In genomic region chr11:125902315-125902926, GRCh38 we compare ENCODE assay signal across 9 cellular contexts. TPM values are rescaled to one million over a fixed set of nuclear protein-coding genes. Genes with fewer than 3 reads are reported as not detected.
DNase-seq lines count a peak whose midpoint lies in the region; ATAC-seq, FAIRE-seq and TF ChIP-seq lines count a peak whose summit lies in the region.
"Had no signal": no experiment of that assay in that cellular context is flagged by ENCODE, and none has a peak within 500 bp of the region (broad histone marks: within the 10 kb centered on the region; RNA-seq: fewer than 3 reads in every experiment).

No MANE protein-coding gene starts in this region.

- H3K4me1 ChIP-seq in keratinocyte (ENCODE audit: control insufficient read depth, extremely low read depth, insufficient read depth, low read length) (peaks cover 7% of the 10 kb centered on the region), thoracic aorta (ENCODE audit: control insufficient read depth in 1 of 2, low read depth in 2 of 2) (peaks cover 14 to 19% of the 10 kb centered on the region in 2 donors)

- FAIRE-seq in keratinocyte (lab: Jason Lieb, UNC) = no peak

- DNase-seq in activated T-cell treated with anti-CD3 and anti-CD28 coated beads, Interleukin-2, amount 50 U/mL, for 72 hours = no peak
- DNase-seq in activated T-cell treated with anti-CD3 and anti-CD28 coated beads, Interleukin-2, amount 50 U/mL, for 48 hours = no peak
- no peak for DNase-seq in activated naive CD8-positive, alpha-beta T cell treated with anti-CD3 and anti-CD28 coated beads, Interleukin-2, amount 10 ng/mL, durations not matched to agents 7 days and 5 days
- DNase-seq in keratinocyte (ENCODE audit: low read depth, low spot score) = no peak
- no peak for DNase-seq in thoracic aorta (ENCODE audit: low spot score)
- DNase-seq in GM10248 (ENCODE audit: extremely low spot score) = no peak
- no peak for DNase-seq in GOT3 (lab: John Stamatoyannopoulos, UW)

- H3K79me2 ChIP-seq in keratinocyte (ENCODE audit: control insufficient read depth, insufficient read depth, low read length) = peaks cover 34% of the 10 kb centered on the region

- peaks cover 34% of the 10 kb centered on the region for H3K4me1 Mint-ChIP-seq in activated T-cell treated with anti-CD3 and anti-CD28 coated beads, Interleukin-2, amount 50 U/mL, for 72 hours (ENCODE audit: low read depth)
- H3K4me1 Mint-ChIP-seq in activated naive CD8-positive, alpha-beta T cell treated with anti-CD3 and anti-CD28 coated beads, Interleukin-2, amount 10 ng/mL, durations not matched to agents 7 days and 5 days = peaks cover 19% of the 10 kb centered on the region

- dilution Hi-C loops in keratinocyte (cut with MboI; ENCODE audit: extremely low pct_ligation_motif_present, low sequenced_read_pairs) = no loop called here

- POLR2A ChIA-PET in activated naive CD8-positive, alpha-beta T cell treated with anti-CD3 and anti-CD28 coated beads, Interleukin-2, amount 10 ng/mL, durations not matched to agents 7 days and 5 days (lab: Charles Lee) = interaction anchor here (0.6 to 2.7 kb wide), 6 partner anchors 10 to 413 kb away, joined by 3 to 44 read pairs (median 4); partner anchors contain the start of gene HYLS1
- POLR2A ChIA-PET in GM10248 (lab: Yijun Ruan, JAX) = interaction anchor here (1.0 kb wide), 1 partner anchor 11 kb away, joined by 5 read pairs; no protein-coding TSS in a partner anchor

- H4K20me1 ChIP-seq in keratinocyte (ENCODE audit: control insufficient read depth, extremely low read depth, insufficient read depth, low read length) = no peaks in the 10 kb centered on the region

- H3K36me3 ChIP-seq in keratinocyte (ENCODE audit: control insufficient read depth in 2 of 2, extremely low read depth in 1 of 2, insufficient read depth in 2 of 2, low read length in 2 of 2) (peaks cover 6 to 8% of the 10 kb centered on the region in 2 experiments), thoracic aorta (peaks cover 5% of the 10 kb centered on the region)

- H3K27ac ChIP-seq in keratinocyte (ENCODE audit: control insufficient read depth, insufficient read depth, low read length) (peak overlapping the region; percentile 61), thoracic aorta (peak overlapping the region; percentile 81 to 83)

- TF ChIP-seq CTCF in keratinocyte (optimal IDR thresholded peaks at IDR 0.05 in 1 of 3, IDR thresholded peaks at IDR 0.05 in 1 of 3, conservative IDR thresholded peaks at IDR 0.05 in 1 of 3; ENCODE audit: extremely low read depth in 1 of 3, insufficient read depth in 2 of 3, low read length in 3 of 3) (no peak), thoracic aorta (IDR thresholded peaks at IDR 0.05) (no peak), GM10248 (IDR thresholded peaks at IDR 0.05; ENCODE audit: control extremely low read depth, extremely low read depth, low read depth, missing control alignments) (no peak)

- no peaks in the 10 kb centered on the region for H3K9me3 Mint-ChIP-seq in activated T-cell treated with anti-CD3 and anti-CD28 coated beads, Interleukin-2, amount 50 U/mL, for 72 hours
- H3K9me3 Mint-ChIP-seq in activated naive CD8-positive, alpha-beta T cell treated with anti-CD3 and anti-CD28 coated beads, Interleukin-2, amount 10 ng/mL, durations not matched to agents 7 days and 5 days = no peaks in the 10 kb centered on the region

- peaks cover 5 to 13% of the 10 kb centered on the region in 2 donors for H3K36me3 Mint-ChIP-seq in activated T-cell treated with anti-CD3 and anti-CD28 coated beads, Interleukin-2, amount 50 U/mL, for 72 hours (ENCODE audit: insufficient read depth in 2 of 2)
- H3K36me3 Mint-ChIP-seq in activated naive CD8-positive, alpha-beta T cell treated with anti-CD3 and anti-CD28 coated beads, Interleukin-2, amount 10 ng/mL, durations not matched to agents 7 days and 5 days = peaks cover 15% of the 10 kb centered on the region

- H3K27ac Mint-ChIP-seq in activated T-cell treated with anti-CD3 and anti-CD28 coated beads, Interleukin-2, amount 50 U/mL, for 72 hours = peak overlapping the region; percentile 98
- peak overlapping the region; percentile 86 for H3K27ac Mint-ChIP-seq in activated naive CD8-positive, alpha-beta T cell treated with anti-CD3 and anti-CD28 coated beads, Interleukin-2, amount 10 ng/mL, durations not matched to agents 7 days and 5 days

- peak overlapping the region; percentile 97 for H2AFZ ChIP-seq in keratinocyte (ENCODE audit: control insufficient read depth, low read length)

- no peaks in the 10 kb centered on the region for H3K9me3 ChIP-seq in keratinocyte (ENCODE audit: control insufficient read depth, low read depth, low read length)
- no peaks in the 10 kb centered on the region for H3K9me3 ChIP-seq in thoracic aorta

- peaks cover 20% of the 10 kb centered on the region for H3K27me3 Mint-ChIP-seq in activated T-cell treated with anti-CD3 and anti-CD28 coated beads, Interleukin-2, amount 50 U/mL, for 72 hours (ENCODE audit: low read depth)
- H3K27me3 Mint-ChIP-seq in activated naive CD8-positive, alpha-beta T cell treated with anti-CD3 and anti-CD28 coated beads, Interleukin-2, amount 10 ng/mL, durations not matched to agents 7 days and 5 days = peaks cover 22% of the 10 kb centered on the region

- no peak for ATAC-seq in activated T-cell treated with anti-CD3 and anti-CD28 coated beads, Interleukin-2, amount 50 U/mL, for 72 hours (replicated peaks in 1 of 2)
- no peak for ATAC-seq in activated naive CD8-positive, alpha-beta T cell treated with anti-CD3 and anti-CD28 coated beads, Interleukin-2, amount 10 ng/mL, durations not matched to agents 7 days and 5 days (ENCODE audit: low read depth)
- no peak for ATAC-seq in thoracic aorta (ENCODE audit: insufficient number of reproducible peaks, low FRiP score, low read depth)
- ATAC-seq in GM18520 (IDR thresholded peaks at IDR 0.05; ENCODE audit: unreplicated experiment) = no peak

- no peaks in the 10 kb centered on the region for H3K9me1 ChIP-seq in keratinocyte (ENCODE audit: control insufficient read depth, extremely low read depth, insufficient read depth, low read length)

- H3K27me3 ChIP-seq in keratinocyte (ENCODE audit: control insufficient read depth, extremely low read depth, insufficient read depth, low read length) (peaks cover 20% of the 10 kb centered on the region), thoracic aorta (replicated peaks; ENCODE audit: insufficient read depth) (peaks cover 7% of the 10 kb centered on the region)

- H3K4me2 ChIP-seq in keratinocyte (ENCODE audit: control insufficient read depth, extremely low read depth, insufficient read depth, low read depth, low read length) = peak overlapping the region; percentile 84

- peak overlapping the region; percentile 72 for H3K9ac ChIP-seq in keratinocyte (ENCODE audit: control insufficient read depth, extremely low read depth, insufficient read depth, low read length)

- H3K4me3 Mint-ChIP-seq in activated T-cell treated with anti-CD3 and anti-CD28 coated beads, Interleukin-2, amount 50 U/mL, for 72 hours = peak overlapping the region; percentile 93 to 98
- H3K4me3 Mint-ChIP-seq in activated naive CD8-positive, alpha-beta T cell treated with anti-CD3 and anti-CD28 coated beads, Interleukin-2, amount 10 ng/mL, durations not matched to agents 7 days and 5 days = peak overlapping the region; percentile 89

- peak overlapping the region; percentile 49 to 83 (median 67) for H3K4me3 ChIP-seq in keratinocyte (ENCODE audit: control insufficient read depth in 2 of 3, extremely low read depth in 1 of 3, insufficient read depth in 2 of 3, low read depth in 1 of 3, low read length in 3 of 3)
- H3K4me3 ChIP-seq in thoracic aorta = peak overlapping the region; percentile 91

- CTCF ChIA-PET in GM10248 (lab: Yijun Ruan, JAX) = interaction anchor here (0.9 to 2.7 kb wide), 7 partner anchors 8 to 291 kb away, joined by 3 to 8 read pairs (median 3); partner anchors contain the start of gene HYLS1

RNA-seq across cellular contexts. Expression of gene PUS3, which starts 0.6 kb away (rescaled TPM):
- total RNA-seq in activated T-cell treated with anti-CD3 and anti-CD28 coated beads, Interleukin-2, amount 50 U/mL, for 72 hours = 10 to 100 TPM; 14.0 to 17.5 TPM
- total RNA-seq in activated naive CD8-positive, alpha-beta T cell treated with anti-CD3 and anti-CD28 coated beads, Interleukin-2, amount 10 ng/mL, durations not matched to agents 7 days and 5 days = 10 to 100 TPM; 10.1 to 10.9 TPM
- 8.8 to 16.5 TPM (median 11.8 TPM) in 3 replicates for polyA plus RNA-seq in keratinocyte
- 49.4 TPM for polyA plus RNA-seq in keratinocyte (2011; ENCODE audit: low read depth)
- 9.4 and 16.1 TPM in 2 replicates for polyA plus RNA-seq in keratinocyte (2011; cell fraction: cytosol; rRNA removed)
- 11.5 and 15.8 TPM in 2 replicates for polyA plus RNA-seq in keratinocyte (2011; cell fraction: nucleus; rRNA removed)
- polyA plus RNA-seq in keratinocyte (2012; ENCODE audit: low replicate concordance) = 13.3 and 17.6 TPM in 2 replicates
- polyA minus RNA-seq in keratinocyte = 2.4 to 13.3 TPM (median 7.4 TPM) in 3 replicates
- polyA minus RNA-seq in keratinocyte (2011; cell fraction: cytosol; rRNA and poly(A)+ RNA removed) = 10.0 TPM
- polyA minus RNA-seq in keratinocyte (2011; cell fraction: nucleus; rRNA and poly(A)+ RNA removed) = 6.1 and 9.8 TPM in 2 replicates
- 10 to 100 TPM in 1 of 2 donors, 1 to 10 TPM in 1; 1.6 to 16.9 TPM for total RNA-seq in thoracic aorta

RNA-seq across cellular contexts. Expression of gene DDX25, which starts 1.9 kb away (rescaled TPM):
- total RNA-seq in activated T-cell treated with anti-CD3 and anti-CD28 coated beads, Interleukin-2, amount 50 U/mL, for 72 hours = under 1 TPM; 0.32 to 0.38 TPM
- not detected for total RNA-seq in activated naive CD8-positive, alpha-beta T cell treated with anti-CD3 and anti-CD28 coated beads, Interleukin-2, amount 10 ng/mL, durations not matched to agents 7 days and 5 days
- 0.04 to 0.12 TPM (median 0.05 TPM) in 3 replicates for polyA plus RNA-seq in keratinocyte
- not detected for polyA plus RNA-seq in keratinocyte (2011; ENCODE audit: low read depth)
- not detected in 2 replicates for polyA plus RNA-seq in keratinocyte (2011; cell fraction: cytosol; rRNA removed)
- polyA plus RNA-seq in keratinocyte (2011; cell fraction: nucleus; rRNA removed) = not detected in 2 replicates
- not detected in 2 replicates for polyA plus RNA-seq in keratinocyte (2012; ENCODE audit: low replicate concordance)
- polyA minus RNA-seq in keratinocyte = not detected in 3 replicates
- polyA minus RNA-seq in keratinocyte (2011; cell fraction: cytosol; rRNA and poly(A)+ RNA removed) = not detected
- not detected in 2 replicates for polyA minus RNA-seq in keratinocyte (2011; cell fraction: nucleus; rRNA and poly(A)+ RNA removed)
- total RNA-seq in thoracic aorta = not detected
- total RNA-seq: dermis microvascular lymphatic vessel endothelial cell had no signal

RNA-seq across cellular contexts. Expression of gene HYLS1, which starts 15.0 kb away (rescaled TPM):
- 1 to 10 TPM; 8.9 to 9.7 TPM for total RNA-seq in activated T-cell treated with anti-CD3 and anti-CD28 coated beads, Interleukin-2, amount 50 U/mL, for 72 hours
- 10 to 100 TPM in 1 of 2 experiments, 1 to 10 TPM in 1; 9.6 to 10.4 TPM for total RNA-seq in activated naive CD8-positive, alpha-beta T cell treated with anti-CD3 and anti-CD28 coated beads, Interleukin-2, amount 10 ng/mL, durations not matched to agents 7 days and 5 days
- 2.9 to 7.2 TPM (median 4.7 TPM) in 3 replicates for polyA plus RNA-seq in keratinocyte
- polyA plus RNA-seq in keratinocyte (2011; ENCODE audit: low read depth) = 0.80 TPM
- 2.5 and 4.0 TPM in 2 replicates for polyA plus RNA-seq in keratinocyte (2011; cell fraction: cytosol; rRNA removed)
- polyA plus RNA-seq in keratinocyte (2011; cell fraction: nucleus; rRNA removed) = 1.9 and 3.0 TPM in 2 replicates
- polyA plus RNA-seq in keratinocyte (2012; ENCODE audit: low replicate concordance) = 1.8 and 4.5 TPM in 2 replicates
- polyA minus RNA-seq in keratinocyte = 0.49 to 4.8 TPM (median 0.82 TPM) in 3 replicates
- not detected for polyA minus RNA-seq in keratinocyte (2011; cell fraction: cytosol; rRNA and poly(A)+ RNA removed)
- 1.7 TPM in 1 of 2 replicates, not detected in the other for polyA minus RNA-seq in keratinocyte (2011; cell fraction: nucleus; rRNA and poly(A)+ RNA removed)
- total RNA-seq in thoracic aorta = 1 to 10 TPM in 1 of 2 donors, under 1 TPM in 1; 0.56 to 6.1 TPM

RNA-seq across cellular contexts. Expression of gene VSIG10L2, which starts 43.4 kb away (rescaled TPM):
- total RNA-seq in activated T-cell treated with anti-CD3 and anti-CD28 coated beads, Interleukin-2, amount 50 U/mL, for 72 hours = not detected
- total RNA-seq in activated naive CD8-positive, alpha-beta T cell treated with anti-CD3 and anti-CD28 coated beads, Interleukin-2, amount 10 ng/mL, durations not matched to agents 7 days and 5 days = not detected
- 0.01 to 0.22 TPM (median 0.09 TPM) in 3 replicates for polyA plus RNA-seq in keratinocyte
- polyA plus RNA-seq in keratinocyte (2011; ENCODE audit: low read depth) = not detected
- 0.06 and 0.18 TPM in 2 replicates for polyA plus RNA-seq in keratinocyte (2011; cell fraction: cytosol; rRNA removed)
- 0.09 and 0.42 TPM in 2 replicates for polyA plus RNA-seq in keratinocyte (2011; cell fraction: nucleus; rRNA removed)
- 1.5 TPM in 1 of 2 replicates, not detected in the other for polyA plus RNA-seq in keratinocyte (2012; ENCODE audit: low replicate concordance)
- polyA minus RNA-seq in keratinocyte = 0.30 TPM in 1 of 3 replicates, not detected in the others
- polyA minus RNA-seq in keratinocyte (2011; cell fraction: cytosol; rRNA and poly(A)+ RNA removed) = not detected
- polyA minus RNA-seq in keratinocyte (2011; cell fraction: nucleus; rRNA and poly(A)+ RNA removed) = not detected in 2 replicates
- total RNA-seq in thoracic aorta = not detected
- total RNA-seq: dermis microvascular lymphatic vessel endothelial cell had no signal
